9 cellular contexts compared by ENCODE assay signal in genomic region chr4:26878729-26879415, GRCh38. TPM values are rescaled to one million over a fixed set of nuclear protein-coding genes. Genes with fewer than 3 reads are reported as not detected.
A peak's percentile ranks its signal among the peaks of the same experiment; 100 is the strongest.
DNase-seq lines count a peak whose midpoint lies in the region; ATAC-seq, FAIRE-seq and TF ChIP-seq lines count a peak whose summit lies in the region.
"Had no signal": no experiment of that assay in that cellular context is flagged by ENCODE, and none has a peak within 500 bp of the region (broad histone marks: within the 10 kb centered on the region; RNA-seq: fewer than 3 reads in every experiment).

No MANE protein-coding gene starts in this region.

- H3K27ac ChIP-seq in neutrophil = peak overlapping the region; percentile 35

- peaks cover 81 to 84% (median 84%) of the 10 kb centered on the region in 3 donors for H3K4me1 Mint-ChIP-seq in T-cell
- H3K4me1 Mint-ChIP-seq in central memory CD8-positive, alpha-beta T cell = peaks cover 68% of the 10 kb centered on the region

- H3K36me3 ChIP-seq in neutrophil = no peaks in the 10 kb centered on the region

- no peak for FAIRE-seq in D721Med (lab: Jason Lieb, UNC)

- H3K9me3 Mint-ChIP-seq in T-cell = peaks cover 0 to 14% (median 0%) of the 10 kb centered on the region in 3 donors
- no peaks in the 10 kb centered on the region for H3K9me3 Mint-ChIP-seq in central memory CD8-positive, alpha-beta T cell

- H3K4me1 ChIP-seq in neutrophil (ENCODE audit: control insufficient read depth in 1 of 2, insufficient read depth in 1 of 2, low read depth in 1 of 2, low read length in 1 of 2) = peaks cover 0 to 10% of the 10 kb centered on the region in 2 experiments

- CTCF ChIA-PET in T-cell (lab: Charles Lee) = no interaction called here

- peak; percentile 16 for DNase-seq in HCEC 1CT
- peak in 1 of 34 experiments; percentile 15 for DNase-seq in T-cell
- DNase-seq in central memory CD8-positive, alpha-beta T cell (ENCODE audit: low spot score in 2 of 2) = no peak
- DNase-seq in D721Med (ENCODE audit: insufficient read length, low spot score) = no peak
- no peak for DNase-seq in H4 (ENCODE audit: low spot score)
- no peak for DNase-seq in NCI-H510A treated with DMSO at 0.1 percent for 48 hours (lab: John Stamatoyannopoulos, UW)
- DNase-seq: DND-41, SHP77 had no signal

- H3K36me3 Mint-ChIP-seq in T-cell = peaks cover 12% of the 10 kb centered on the region
- peaks cover 11% of the 10 kb centered on the region for H3K36me3 Mint-ChIP-seq in central memory CD8-positive, alpha-beta T cell (ENCODE audit: insufficient read depth)

- POLR2A ChIA-PET in T-cell (lab: Charles Lee) = interaction anchor here in 1 of 2 donors (0.5 kb wide), 1 partner anchor 21 kb away, joined by 3 read pairs; no protein-coding TSS in a partner anchor

- no peak overlapping the region for H3K4me3 ChIP-seq in neutrophil (ENCODE audit: low read depth in 1 of 2, low read length in 1 of 2)

- no peaks in the 10 kb centered on the region for H3K9me3 ChIP-seq in neutrophil

- peak overlapping the region; percentile 32 to 56 (median 45) for H3K4me3 Mint-ChIP-seq in T-cell
- peak overlapping the region; percentile 61 for H3K4me3 Mint-ChIP-seq in central memory CD8-positive, alpha-beta T cell

- no peaks in the 10 kb centered on the region for H3K27me3 ChIP-seq in neutrophil

- ATAC-seq in T-cell (replicated peaks in 1 of 4) = peak; percentile 12 to 58 (median 42)
- ATAC-seq in central memory CD8-positive, alpha-beta T cell (replicated peaks; ENCODE audit: extremely low read depth, poor library complexity, severe bottlenecking) = no peak

- TF ChIP-seq CTCF in neutrophil (IDR thresholded peaks at IDR 0.05) = no peak
- no peak for TF ChIP-seq CTCF in D721Med (IDR thresholded peaks at IDR 0.05; ENCODE audit: insufficient read depth, missing control alignments)

- H3K27me3 Mint-ChIP-seq in T-cell = no peaks in the 10 kb centered on the region
- H3K27me3 Mint-ChIP-seq in central memory CD8-positive, alpha-beta T cell = no peaks in the 10 kb centered on the region

- H3K27ac Mint-ChIP-seq in T-cell = peak overlapping the region; percentile 96 to 97
- peak overlapping the region; percentile 89 for H3K27ac Mint-ChIP-seq in central memory CD8-positive, alpha-beta T cell (ENCODE audit: low read depth)

RNA-seq across cellular contexts. Expression of gene STIM2, which starts 18.2 kb away (rescaled TPM):
- total RNA-seq in T-cell = 10 to 100 TPM; 67.9 to 98.7 (median 75.2) TPM
- 34.2 and 44.4 TPM in 2 replicates for total RNA-seq in H4 (2014; rRNA removed; shearing (Covaris generic))
